ENCODE assay signal across 1 cellular context in the genomic region with DNA sequence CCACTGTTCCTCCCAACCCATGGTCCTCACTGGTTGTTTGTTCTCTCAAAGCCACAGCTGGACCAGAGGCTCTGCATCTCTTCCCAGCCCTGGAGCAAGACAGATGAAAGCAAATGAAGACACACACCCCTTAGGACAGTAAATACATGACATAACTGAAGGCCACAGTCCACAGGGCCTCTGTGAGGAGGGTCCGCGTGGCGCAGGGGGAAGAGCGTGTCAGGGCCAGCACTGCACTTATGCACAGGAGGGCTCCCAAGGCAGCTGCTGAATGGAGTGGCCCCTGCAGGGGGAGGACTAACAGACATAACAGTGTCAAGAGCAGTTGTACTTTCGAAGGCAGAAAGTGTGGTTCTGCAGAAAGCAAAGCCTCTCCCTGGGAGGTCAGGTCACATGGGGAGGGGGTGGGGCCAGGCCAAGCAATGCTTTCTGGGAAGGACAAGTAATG.
TF ChIP-seq lines count a peak whose summit lies in the region.

No MANE protein-coding gene starts in this region.

TF ChIP-seq in K562, 482 proteins besides CTCF, POLR2A, EP300 and RAD21:
- TF ChIP-seq NR2C1 (IDR thresholded peaks at IDR 0.05) = no peak
- TF ChIP-seq NR2C1 (tag; IDR thresholded peaks at IDR 0.05) = no peak
- TF ChIP-seq USF2 (CRISPR knock-in tag; IDR thresholded peaks at IDR 0.05) = 0 out of 2 replicates have a peak, but pooled peaks have one; percentile 26
- no peak for TF ChIP-seq ZNF124 (CRISPR knock-in tag; IDR thresholded peaks at IDR 0.05)
- no peak for TF ChIP-seq ZNF445 (CRISPR knock-in tag; IDR thresholded peaks at IDR 0.05; ENCODE audit: low read depth)
- no peak for TF ChIP-seq ID3 (CRISPR knock-in tag; IDR thresholded peaks at IDR 0.05)
- TF ChIP-seq ID3 (tag; IDR thresholded peaks at IDR 0.05) = no peak
- TF ChIP-seq, protein P1, sequence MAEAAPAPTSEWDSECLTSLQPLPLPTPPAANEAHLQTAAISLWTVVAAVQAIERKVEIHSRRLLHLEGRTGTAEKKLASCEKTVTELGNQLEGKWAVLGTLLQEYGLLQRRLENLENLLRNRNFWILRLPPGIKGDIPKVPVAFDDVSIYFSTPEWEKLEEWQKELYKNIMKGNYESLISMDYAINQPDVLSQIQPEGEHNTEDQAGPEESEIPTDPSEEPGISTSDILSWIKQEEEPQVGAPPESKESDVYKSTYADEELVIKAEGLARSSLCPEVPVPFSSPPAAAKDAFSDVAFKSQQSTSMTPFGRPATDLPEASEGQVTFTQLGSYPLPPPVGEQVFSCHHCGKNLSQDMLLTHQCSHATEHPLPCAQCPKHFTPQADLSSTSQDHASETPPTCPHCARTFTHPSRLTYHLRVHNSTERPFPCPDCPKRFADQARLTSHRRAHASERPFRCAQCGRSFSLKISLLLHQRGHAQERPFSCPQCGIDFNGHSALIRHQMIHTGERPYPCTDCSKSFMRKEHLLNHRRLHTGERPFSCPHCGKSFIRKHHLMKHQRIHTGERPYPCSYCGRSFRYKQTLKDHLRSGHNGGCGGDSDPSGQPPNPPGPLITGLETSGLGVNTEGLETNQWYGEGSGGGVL (CRISPR knock-in tag; IDR thresholded peaks at IDR 0.05) = no peak
- no peak for TF ChIP-seq CEBPB (tag; IDR thresholded peaks at IDR 0.05)
- no peak for TF ChIP-seq E2F3 (CRISPR knock-in tag; IDR thresholded peaks at IDR 0.05)
- TF ChIP-seq ETS1 (conservative IDR thresholded peaks at IDR 0.05; ENCODE audit: control insufficient read depth, low read depth, low read length) = no peak
- TF ChIP-seq ZFP36 (IDR thresholded peaks at IDR 0.05; ENCODE audit: low read depth, low read length, partially characterized antibody) = no peak
- TF ChIP-seq USF1 (CRISPR knock-in tag; IDR thresholded peaks at IDR 0.05) = peak; percentile 39
- TF ChIP-seq, protein P2, sequence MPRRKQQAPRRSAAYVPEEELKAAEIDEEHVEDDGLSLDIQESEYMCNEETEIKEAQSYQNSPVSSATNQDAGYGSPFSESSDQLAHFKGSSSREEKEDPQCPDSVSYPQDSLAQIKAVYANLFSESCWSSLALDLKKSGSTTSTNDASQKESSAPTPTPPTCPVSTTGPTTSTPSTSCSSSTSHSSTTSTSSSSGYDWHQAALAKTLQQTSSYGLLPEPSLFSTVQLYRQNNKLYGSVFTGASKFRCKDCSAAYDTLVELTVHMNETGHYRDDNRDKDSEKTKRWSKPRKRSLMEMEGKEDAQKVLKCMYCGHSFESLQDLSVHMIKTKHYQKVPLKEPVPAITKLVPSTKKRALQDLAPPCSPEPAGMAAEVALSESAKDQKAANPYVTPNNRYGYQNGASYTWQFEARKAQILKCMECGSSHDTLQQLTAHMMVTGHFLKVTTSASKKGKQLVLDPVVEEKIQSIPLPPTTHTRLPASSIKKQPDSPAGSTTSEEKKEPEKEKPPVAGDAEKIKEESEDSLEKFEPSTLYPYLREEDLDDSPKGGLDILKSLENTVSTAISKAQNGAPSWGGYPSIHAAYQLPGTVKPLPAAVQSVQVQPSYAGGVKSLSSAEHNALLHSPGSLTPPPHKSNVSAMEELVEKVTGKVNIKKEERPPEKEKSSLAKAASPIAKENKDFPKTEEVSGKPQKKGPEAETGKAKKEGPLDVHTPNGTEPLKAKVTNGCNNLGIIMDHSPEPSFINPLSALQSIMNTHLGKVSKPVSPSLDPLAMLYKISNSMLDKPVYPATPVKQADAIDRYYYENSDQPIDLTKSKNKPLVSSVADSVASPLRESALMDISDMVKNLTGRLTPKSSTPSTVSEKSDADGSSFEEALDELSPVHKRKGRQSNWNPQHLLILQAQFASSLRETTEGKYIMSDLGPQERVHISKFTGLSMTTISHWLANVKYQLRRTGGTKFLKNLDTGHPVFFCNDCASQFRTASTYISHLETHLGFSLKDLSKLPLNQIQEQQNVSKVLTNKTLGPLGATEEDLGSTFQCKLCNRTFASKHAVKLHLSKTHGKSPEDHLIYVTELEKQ (CRISPR knock-in tag; IDR thresholded peaks at IDR 0.05) = no peak
- TF ChIP-seq ZNF589 (CRISPR knock-in tag; IDR thresholded peaks at IDR 0.05; ENCODE audit: low read depth) = no peak
- no peak for TF ChIP-seq GABPA (tag; conservative IDR thresholded peaks at IDR 0.05; ENCODE audit: low read depth)
TF ChIP-seq in K562: peak in this region for 2.
